23 cellular contexts compared by ENCODE assay signal in genomic region chr4:40890199-40890598, GRCh38.
A peak's percentile ranks its signal among the peaks of the same experiment; 100 is the strongest.
DNase-seq lines count a peak whose midpoint lies in the region; ATAC-seq and TF ChIP-seq lines count a peak whose summit lies in the region.
"Had no signal": no experiment of that assay in that cellular context is flagged by ENCODE, and none has a peak within 500 bp of the region (broad histone marks: within the 10 kb centered on the region; RNA-seq: fewer than 3 reads in every experiment).

No MANE protein-coding gene starts in this region.

- no peak overlapping the region for H3T11ph ChIP-seq in H9 (ENCODE audit: low read length)

- no peaks in the 10 kb centered on the region for H3K4me1 Mint-ChIP-seq in H9
- H3K4me1 Mint-ChIP-seq in stimulated activated effector memory CD8-positive, alpha-beta T cell treated with anti-CD3 and anti-CD28 coated beads, Interleukin-12 subunit alpha, Interleukin-12 subunit beta, amount 100 ng/mL, for 72 hours = no peaks in the 10 kb centered on the region
- H3K4me1 Mint-ChIP-seq: CD4-positive, alpha-beta memory T cell; CD4-positive, CD25-positive, alpha-beta regulatory T cell; CD8-positive, alpha-beta memory T cell had no signal

- H3K27me3 Mint-ChIP-seq in H9 (ENCODE audit: low read depth) = no peaks in the 10 kb centered on the region

- H3K36me3 ChIP-seq in IMR-90 (ENCODE audit: control insufficient read depth, insufficient read depth, low read length) = peaks cover 14% of the 10 kb centered on the region
- H3K36me3 ChIP-seq: BE2C had no signal

- H4K5ac ChIP-seq in H9 (ENCODE audit: insufficient read length, low read depth, low read length) = no peak overlapping the region
- no peak overlapping the region for H4K5ac ChIP-seq in IMR-90 (ENCODE audit: low read depth, low read length)

- H3K4me3 ChIP-seq in IMR-90 (ENCODE audit: insufficient read depth, low read depth, low read length) = no peak overlapping the region
- H3K4me3 ChIP-seq: BLaER1, GM12878 had no signal

- no peak overlapping the region for H2BK120ac ChIP-seq in H9 (ENCODE audit: low read depth, low read length, poor library complexity, severe bottlenecking)
- no peak overlapping the region for H2BK120ac ChIP-seq in IMR-90 (ENCODE audit: low read depth, low read length)

- dilution Hi-C loops in IMR-90 (cut with HindIII; ENCODE audit: low sequenced_read_pairs, unreplicated experiment) = no loop called here

- peaks cover 0 to 5% (median 2%) of the 10 kb centered on the region in 3 experiments; a peak in 2 of 7 replicates for H3K36me3 Mint-ChIP-seq in H9 (ENCODE audit: insufficient read depth in 1 of 3, low read depth in 3 of 3)
- H3K36me3 Mint-ChIP-seq in stimulated activated effector memory CD8-positive, alpha-beta T cell treated with anti-CD3 and anti-CD28 coated beads, Interleukin-12 subunit alpha, Interleukin-12 subunit beta, amount 100 ng/mL, for 72 hours = no peaks in the 10 kb centered on the region
- H3K36me3 Mint-ChIP-seq: CD4-positive, alpha-beta memory T cell; CD4-positive, CD25-positive, alpha-beta regulatory T cell; CD8-positive, alpha-beta memory T cell had no signal

- BruUV-seq in IMR-90 (replicated peaks; lab: Mats Ljungman, UMichigan) = no TSS peak

- H3K9me1 ChIP-seq in IMR-90 (ENCODE audit: insufficient read depth, low read length) = peaks cover 13% of the 10 kb centered on the region

- H2BK5ac ChIP-seq in H9 (ENCODE audit: insufficient read length, low read length) = no peak overlapping the region
- no peak overlapping the region for H2BK5ac ChIP-seq in IMR-90 (ENCODE audit: low read depth, low read length, poor library complexity, severe bottlenecking)

- no peak overlapping the region for H3K4me3 Mint-ChIP-seq in H9
- no peak overlapping the region for H3K4me3 Mint-ChIP-seq in stimulated activated effector memory CD8-positive, alpha-beta T cell treated with anti-CD3 and anti-CD28 coated beads, Interleukin-12 subunit alpha, Interleukin-12 subunit beta, amount 100 ng/mL, for 72 hours
- H3K4me3 Mint-ChIP-seq: CD14-positive monocyte; CD4-positive, alpha-beta memory T cell; CD4-positive, CD25-positive, alpha-beta regulatory T cell had no signal

- no peak overlapping the region for H3K14ac ChIP-seq in H9 (ENCODE audit: insufficient read depth, low read length)
- no peak overlapping the region for H3K14ac ChIP-seq in IMR-90 (replicated peaks; ENCODE audit: low read depth, low read length)

- POLR2A ChIA-PET in IMR-90 (lab: Charles Lee; ENCODE audit: unreplicated experiment) = no interaction called here

- H3K79me1 ChIP-seq in H9 (ENCODE audit: insufficient read depth, low read depth, low read length, poor library complexity, severe bottlenecking) (no peaks in the 10 kb centered on the region), IMR-90 (ENCODE audit: low read depth in 1 of 2, low read length in 2 of 2) (no peaks in the 10 kb centered on the region; a peak in 1 of 4 replicates)

- H2BK15ac ChIP-seq in H9 (ENCODE audit: low read depth, low read length) (no peak overlapping the region; the same call in 1 of the 2 replicates), IMR-90 (ENCODE audit: low read depth, low read length) (no peak overlapping the region)

- peak overlapping the region; percentile 65 for H2AK9ac ChIP-seq in IMR-90 (replicated peaks; ENCODE audit: low read depth, low read length, poor library complexity)

- H3K18ac ChIP-seq in H9 (ENCODE audit: insufficient read length, low read depth, low read length) (peak overlapping the region; percentile 31), IMR-90 (ENCODE audit: low read depth, low read length) (no peak overlapping the region)

- H3K4me2 ChIP-seq in H9 (ENCODE audit: insufficient read depth, insufficient read length, low read length) (no peak overlapping the region), IMR-90 (ENCODE audit: low read depth, low read length) (no peak overlapping the region)

- no peak overlapping the region for H3K27ac Mint-ChIP-seq in H9
- H3K27ac Mint-ChIP-seq in stimulated activated effector memory CD8-positive, alpha-beta T cell treated with anti-CD3 and anti-CD28 coated beads, Interleukin-12 subunit alpha, Interleukin-12 subunit beta, amount 100 ng/mL, for 72 hours = no peak overlapping the region
- H3K27ac Mint-ChIP-seq: CD14-positive monocyte; CD4-positive, CD25-positive, alpha-beta regulatory T cell; CD8-positive, alpha-beta memory T cell had no signal

- no peak overlapping the region for H2AK5ac ChIP-seq in H9 (ENCODE audit: insufficient read length, low read length)
- no peak overlapping the region for H2AK5ac ChIP-seq in IMR-90 (ENCODE audit: low read depth, low read length)

- H4K91ac ChIP-seq in H9 (ENCODE audit: insufficient read length, low read depth, low read length) (no peak overlapping the region), IMR-90 (ENCODE audit: insufficient read depth, low read depth, low read length) (no peak overlapping the region)

- no peaks in the 10 kb centered on the region for H3K9me3 Mint-ChIP-seq in H9
- no peaks in the 10 kb centered on the region for H3K9me3 Mint-ChIP-seq in stimulated activated effector memory CD8-positive, alpha-beta T cell treated with anti-CD3 and anti-CD28 coated beads, Interleukin-12 subunit alpha, Interleukin-12 subunit beta, amount 100 ng/mL, for 72 hours
- H3K9me3 Mint-ChIP-seq: CD4-positive, alpha-beta memory T cell; CD4-positive, CD25-positive, alpha-beta regulatory T cell; CD8-positive, alpha-beta memory T cell had no signal

- CTCF ChIA-PET in IMR-90 (lab: Yijun Ruan, JAX) = no interaction called here

- H3K27me3 ChIP-seq in H9 (ENCODE audit: insufficient read depth, low read length) (no peaks in the 10 kb centered on the region), IMR-90 (ENCODE audit: control insufficient read depth, insufficient read depth, low read length) (no peaks in the 10 kb centered on the region)
- H3K27me3 ChIP-seq: BE2C, BLaER1 had no signal

- in situ Hi-C loops in IMR-90 (cut with MboI; ENCODE audit: low sequenced_read_pairs) = no loop called here

- TF ChIP-seq CTCF in H9 (conservative IDR thresholded peaks at IDR 0.05) = no peak
- no peak for TF ChIP-seq CTCF in IMR-90 (conservative IDR thresholded peaks at IDR 0.05; ENCODE audit: low read depth, low read length)

- H3K27ac ChIP-seq in H9 (ENCODE audit: insufficient read length, low read depth, low read length) = no peak overlapping the region
- H3K27ac ChIP-seq in IMR-90 (ENCODE audit: insufficient read depth, low read length) = no peak overlapping the region
- H3K27ac ChIP-seq: BLaER1 had no signal

- H3K23me2 ChIP-seq in H9 (ENCODE audit: insufficient read length, low read depth, low read length, poor library complexity, severe bottlenecking) = no peaks in the 10 kb centered on the region

- intact Hi-C loops in IMR-90 (cut with micrococcal nuclease) = no loop called here

- no peak overlapping the region for H2BK12ac ChIP-seq in H9 (ENCODE audit: insufficient read length, low read depth, low read length)

- H2BK20ac ChIP-seq in H9 (ENCODE audit: low read depth, low read length, poor library complexity, severe bottlenecking) (no peak overlapping the region), IMR-90 (ENCODE audit: low read depth, low read length) (no peak overlapping the region)

- H2AFZ ChIP-seq in H9 (ENCODE audit: low read length) = no peak overlapping the region
- H2AFZ ChIP-seq in IMR-90 (replicated peaks; ENCODE audit: low read length, poor library complexity) = no peak overlapping the region

- H3K9ac ChIP-seq in H9 (ENCODE audit: extremely low read depth, insufficient read length, low read length) (no peak overlapping the region), IMR-90 (ENCODE audit: low read depth, low read length) (no peak overlapping the region)
- H3K9ac ChIP-seq: BLaER1 had no signal

- H3K79me2 ChIP-seq in H9 (ENCODE audit: insufficient read depth, low read length) = no peaks in the 10 kb centered on the region

- no peak for TF ChIP-seq RAD21 in IMR-90 (IDR thresholded peaks at IDR 0.05; ENCODE audit: low read length)

- no CpG with 5 or more reads among the region's 18 CpGs for WGBS in H9 (ENCODE audit: extremely low coverage, insufficient read length, low lambda C conversion rate)
- WGBS in IMR-90 (ENCODE audit: extremely low coverage in 2 of 2, insufficient read length in 1 of 2), 2 experiments = 96% methylated on average over 17 of the region's 18 CpGs; no CpG with 5 or more reads in 1 of the 2 experiments

- no peak for DNase-seq in H9
- no peak for DNase-seq in IMR-90
- DNase-seq in stimulated activated effector memory CD8-positive, alpha-beta T cell treated with anti-CD3 and anti-CD28 coated beads, Interleukin-12 subunit alpha, Interleukin-12 subunit beta, amount 100 ng/mL, for 72 hours (ENCODE audit: low spot score in 2 of 2) = no peak
- no peak for DNase-seq in T-helper 2 cell
- no peak for DNase-seq in NCI-H2107 treated with DMSO at 0.1 percent for 48 hours (lab: John Stamatoyannopoulos, UW; ENCODE audit: unreplicated experiment)
- DNase-seq: 8988T; ACHN; BE2C; C1 segment of cervical spinal cord; CD4-positive, alpha-beta memory T cell; CD4-positive, CD25-positive, alpha-beta regulatory T cell; CD8-positive, alpha-beta memory T cell; COR-L47; DMS 273 treated with DMSO at 0.1 percent for 48 hours; DMS153; DMS53; DMS79; DND-41; EL; GDM1 had no signal

- H3K4ac ChIP-seq in H9 (ENCODE audit: low read depth, low read length) (no peak overlapping the region), IMR-90 (ENCODE audit: low read depth, low read length) (no peak overlapping the region)

- H3K4me1 ChIP-seq in H9 (ENCODE audit: insufficient read depth, low read length) = no peaks in the 10 kb centered on the region
- peaks cover 5% of the 10 kb centered on the region for H3K4me1 ChIP-seq in IMR-90 (ENCODE audit: control insufficient read depth, insufficient read depth, low read length)

- H4K20me1 ChIP-seq in H9 (ENCODE audit: control insufficient read depth, insufficient read depth, insufficient read length) = no peaks in the 10 kb centered on the region
- no peaks in the 10 kb centered on the region for H4K20me1 ChIP-seq in IMR-90 (ENCODE audit: insufficient read depth, low read length)
- H4K20me1 ChIP-seq: BLaER1 had no signal

- no peak overlapping the region for H3K23ac ChIP-seq in H9 (ENCODE audit: insufficient read length, low read depth, low read length)
- no peak overlapping the region for H3K23ac ChIP-seq in IMR-90 (ENCODE audit: low read depth, low read length)

- H4K8ac ChIP-seq in H9 (replicated peaks; ENCODE audit: insufficient read length, low read depth, low read length) (no peak overlapping the region), IMR-90 (ENCODE audit: low read depth in 2 of 2, low read length in 2 of 2) (no peak overlapping the region)

- no peak for ATAC-seq in IMR-90 (ENCODE audit: low read depth)
- peak; percentile 25 for ATAC-seq in stimulated activated effector memory CD8-positive, alpha-beta T cell treated with anti-CD3 and anti-CD28 coated beads, Interleukin-12 subunit alpha, Interleukin-12 subunit beta, amount 100 ng/mL, for 72 hours
- ATAC-seq: GM12878 had no signal

- no peak for TF ChIP-seq POLR2A in IMR-90 (IDR thresholded peaks at IDR 0.05; ENCODE audit: low read depth, low read length)

- H3K9me3 ChIP-seq in H9 (ENCODE audit: control insufficient read depth, low read depth, low read length) (no peaks in the 10 kb centered on the region), IMR-90 (ENCODE audit: control insufficient read depth, insufficient read depth, low read length) (no peaks in the 10 kb centered on the region)
- H3K9me3 ChIP-seq: BE2C, BLaER1 had no signal

- H3K56ac ChIP-seq in H9 (ENCODE audit: insufficient read length, low read depth, low read length) (no peak overlapping the region), IMR-90 (ENCODE audit: extremely low read depth, insufficient read depth, low read length) (no peak overlapping the region)
